17 cellular contexts compared by ENCODE assay signal in genomic region chr12:43884683-43885410, GRCh38. TPM values are rescaled to one million over a fixed set of nuclear protein-coding genes. Genes with fewer than 3 reads are reported as not detected.
DNase-seq lines count a peak whose midpoint lies in the region; ATAC-seq and TF ChIP-seq lines count a peak whose summit lies in the region.
"Had no signal": no experiment of that assay in that cellular context is flagged by ENCODE, and none has a peak within 500 bp of the region (broad histone marks: within the 10 kb centered on the region; RNA-seq: fewer than 3 reads in every experiment).

No MANE protein-coding gene starts in this region.

- H3K9me3 ChIP-seq in HEK293 (ENCODE audit: control insufficient read depth, insufficient read depth, low read depth, low read length) (no peaks in the 10 kb centered on the region), body of pancreas (no peaks in the 10 kb centered on the region), left ventricle myocardium inferior (replicated peaks) (no peaks in the 10 kb centered on the region)

- POLR2A ChIA-PET in HEK293 (lab: Yijun Ruan, JAX): interaction anchor here (0.6 kb wide), 1 partner anchor 79 kb away, joined by 4 read pairs; the partner anchor contains the start of gene TWF1

- 79 to 86% methylated on average over 8 of the region's 8 CpGs for WGBS in body of pancreas, 2 donors

- no peak for TF ChIP-seq POLR2A in body of pancreas (IDR thresholded peaks at IDR 0.05)

- H3K27ac ChIP-seq in HEK293 (ENCODE audit: extremely low read depth, low read depth, low read length): no peak overlapping the region
- H3K27ac ChIP-seq in body of pancreas: no peak overlapping the region
- H3K27ac ChIP-seq in left ventricle myocardium inferior (replicated peaks): peak overlapping the region; percentile 73
- H3K27ac ChIP-seq in rectal smooth muscle tissue (ENCODE audit: low read depth, low read length): peak overlapping the region; percentile 48
- H3K27ac ChIP-seq: KMS-11 had no signal

- H3K36me3 ChIP-seq in HEK293 (ENCODE audit: control insufficient read depth in 2 of 2, insufficient read depth in 1 of 2, low read length in 2 of 2): no peaks in the 10 kb centered on the region
- no peaks in the 10 kb centered on the region for H3K36me3 ChIP-seq in body of pancreas (replicated peaks in 1 of 2; ENCODE audit: insufficient read depth in 1 of 2, low read depth in 2 of 2)
- H3K36me3 ChIP-seq in left ventricle myocardium inferior: no peaks in the 10 kb centered on the region
- H3K36me3 ChIP-seq in rectal smooth muscle tissue (ENCODE audit: control insufficient read depth, insufficient read depth, low read length): no peaks in the 10 kb centered on the region

- DNase-seq in body of pancreas (peak in 3 of 4 donors; percentile 17 to 55 (median 38)), left ventricle myocardium inferior (no peak), 8988T (no peak)
- no peak for DNase-seq in activated CD4-positive, alpha-beta T cell treated with anti-CD3 and anti-CD28 coated beads, Interleukin-2, amount 50 U/mL, for 48 hours
- DNase-seq: activated CD4-positive, alpha-beta T cell treated with anti-CD3 and anti-CD28 coated beads for 48 hours; activated naive CD8-positive, alpha-beta T cell treated with anti-CD3 and anti-CD28 coated beads for 36 hours; activated T-cell treated with anti-CD3 and anti-CD28 coated beads, Interleukin-2, amount 50 U/mL, for 1 hour; NCI-H1436 treated with DMSO at 0.1 percent for 48 hours; NCI-H82; occipital lobe; T1000 had no signal

- H3K27me3 ChIP-seq in body of pancreas (no peaks in the 10 kb centered on the region), left ventricle myocardium inferior (ENCODE audit: low read depth) (no peaks in the 10 kb centered on the region), rectal smooth muscle tissue (ENCODE audit: control insufficient read depth, insufficient read depth, low read length) (no peaks in the 10 kb centered on the region)

- no peak overlapping the region for H3K4me3 ChIP-seq in HEK293 (ENCODE audit: low read depth, low read length)
- no peak overlapping the region for H3K4me3 ChIP-seq in body of pancreas
- peak overlapping the region; percentile 24 for H3K4me3 ChIP-seq in left ventricle myocardium inferior
- no peak overlapping the region for H3K4me3 ChIP-seq in rectal smooth muscle tissue (ENCODE audit: low read length)
- H3K4me3 ChIP-seq: lung had no signal

- peaks cover 14% of the 10 kb centered on the region; the same call in 1 of the 2 replicates for H3K4me1 ChIP-seq in HEK293 (ENCODE audit: control insufficient read depth, insufficient read depth, low read length)
- no peaks in the 10 kb centered on the region for H3K4me1 ChIP-seq in body of pancreas
- peaks cover 7% of the 10 kb centered on the region for H3K4me1 ChIP-seq in left ventricle myocardium inferior
- H3K4me1 ChIP-seq in rectal smooth muscle tissue (ENCODE audit: control insufficient read depth, insufficient read depth, low read length): no peaks in the 10 kb centered on the region

- CTCF ChIA-PET in HEK293 (lab: Yijun Ruan, JAX): interaction anchor here (0.6 to 1.8 kb wide), 2 partner anchors 108 to 129 kb away, joined by 4 to 9 read pairs; no protein-coding TSS in a partner anchor

- ATAC-seq in body of pancreas: peak; percentile 67
- ATAC-seq in HG02623 (IDR thresholded peaks at IDR 0.05; ENCODE audit: unreplicated experiment): no peak
- no peak for ATAC-seq in GM18502 (IDR thresholded peaks at IDR 0.05; ENCODE audit: poor library complexity, unreplicated experiment)

- intact Hi-C loops in body of pancreas (cut with DNase I): no loop called here
- intact Hi-C loops in left ventricle myocardium inferior (cut with micrococcal nuclease): no loop called here

- TF ChIP-seq CTCF in HEK293 (tag by site-specific recombination; IDR thresholded peaks at IDR 0.05) (no peak), body of pancreas (IDR thresholded peaks at IDR 0.05) (no peak), left ventricle myocardium inferior (IDR thresholded peaks at IDR 0.05; ENCODE audit: borderline replicate concordance) (no peak)

- no peak overlapping the region for H3K9ac ChIP-seq in rectal smooth muscle tissue (ENCODE audit: low read length)
- H3K9ac ChIP-seq: KMS-11 had no signal

TF ChIP-seq in HEK293, 187 proteins besides CTCF, POLR2A, EP300 and RAD21:
- TF ChIP-seq ZNF18 (tag by site-specific recombination; IDR thresholded peaks at IDR 0.05): peak; percentile 76
- no peak for TF ChIP-seq ZXDB (tag by site-specific recombination; IDR thresholded peaks at IDR 0.05)

RNA-seq across cellular contexts. Expression of gene TMEM117, which starts 49.0 kb away (rescaled TPM):
- total RNA-seq in body of pancreas (10 to 100 TPM; 19.2 to 23.4 TPM), left ventricle myocardium inferior (6.7 TPM)

Comparison
In these comparisons a context has a peak if more than half of its experiments do, and no peak if none do; other contexts are left out.
1. H3K27ac ChIP-seq: peak in left ventricle myocardium inferior (single experiment) and rectal smooth muscle tissue (single experiment); none in HEK293 (single experiment) and body of pancreas (0 of 4).
2. DNase-seq: peak in body of pancreas (3 of 4); none in left ventricle myocardium inferior (single experiment), 8988T (single experiment) and activated CD4-positive, alpha-beta T cell treated with anti-CD3 and anti-CD28 coated beads, Interleukin-2, amount 50 U/mL, for 48 hours (0 of 2).